Comparison of ENCODE assay signal across 9 cellular contexts in the genomic region with DNA sequence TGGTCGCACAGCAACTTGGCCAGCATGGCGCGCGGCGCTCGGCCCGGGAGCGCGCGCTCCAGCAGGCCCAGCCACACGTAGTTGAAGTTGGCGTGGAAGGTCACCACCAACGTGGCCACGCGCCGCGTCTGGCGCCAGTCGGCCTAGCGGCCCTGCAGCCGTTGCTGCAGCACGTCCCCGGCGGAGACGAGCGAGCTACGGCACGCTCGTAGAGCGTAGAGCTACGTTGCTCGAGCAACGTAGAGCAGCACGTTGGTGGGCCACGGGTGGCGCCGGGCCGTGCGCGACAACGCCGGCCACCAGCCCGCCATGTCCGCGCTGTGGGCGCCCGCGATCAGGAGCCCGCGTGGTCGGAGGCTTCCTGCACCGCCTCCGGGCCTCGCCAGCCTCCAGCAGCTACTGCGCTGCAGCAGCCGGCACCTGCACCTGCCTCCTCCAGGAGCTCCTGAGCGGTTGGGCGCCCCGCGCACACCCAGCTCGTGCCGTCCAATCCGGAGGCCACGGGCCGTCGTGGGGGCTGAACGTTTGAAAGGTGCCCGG. TPM values are rescaled to one million over a fixed set of nuclear protein-coding genes. Genes with fewer than 3 reads are reported as not detected.
DNase-seq lines count a peak whose midpoint lies in the region; ATAC-seq and TF ChIP-seq lines count a peak whose summit lies in the region.
"Had no signal": no experiment of that assay in that cellular context is flagged by ENCODE, and none has a peak within 500 bp of the region (broad histone marks: within the 10 kb centered on the region; RNA-seq: fewer than 3 reads in every experiment).

No MANE protein-coding gene starts in this region.

- ATAC-seq in WTC11 = peak; percentile 65

- H3F3A ChIP-seq in MM.1S (ENCODE audit: insufficient read depth, low read length) = no peaks in the 10 kb centered on the region

- H3K36me3 ChIP-seq in MM.1S (replicated peaks; ENCODE audit: insufficient read depth, low read length) (no peaks in the 10 kb centered on the region), mucosa of rectum (ENCODE audit: control insufficient read depth in 2 of 2, insufficient read depth in 2 of 2, low read length in 2 of 2) (no peaks in the 10 kb centered on the region)

- no peaks in the 10 kb centered on the region for H4K20me1 ChIP-seq in MM.1S (ENCODE audit: insufficient read depth, low read length)

- H3K27me3 Mint-ChIP-seq in WTC11 (ENCODE audit: low read depth) (no peaks in the 10 kb centered on the region), MCF 10A (ENCODE audit: insufficient read depth, unreplicated experiment) (no peaks in the 10 kb centered on the region)

- H3K27ac Mint-ChIP-seq in WTC11 (no peak overlapping the region), MCF 10A (ENCODE audit: low read depth, unreplicated experiment) (no peak overlapping the region)

- DNase-seq in MM.1S (peak; percentile 87), WTC11 (ENCODE audit: low spot score) (peak; percentile 64), MCF 10A (ENCODE audit: unreplicated experiment) (peak; percentile 47), SW 1271 (lab: John Stamatoyannopoulos, UW) (no peak), mesenteric fat pad (ENCODE audit: low spot score) (no peak)
- DNase-seq in stimulated activated CD8-positive, alpha-beta memory T cell treated with anti-CD3 and anti-CD28 coated beads, Interleukin-7, amount 100 ng/mL, for 48 hours (ENCODE audit: extremely low read depth in 1 of 2, low read depth in 1 of 2) = peak; percentile 53 to 59

- intact Hi-C loops in MCF 10A (cut with micrococcal nuclease) = no loop called here

- CTCF ChIA-PET in WTC11 (lab: Charles Lee) (interaction anchor here (1.0 to 1.2 kb wide), 2 partner anchors 26 to 302 kb away, joined by 3 read pairs; a partner anchor contains a TSS), MCF 10A (lab: Yijun Ruan, JAX) (no interaction called here)

- peak overlapping the region; percentile 49; the same call in 1 of the 2 replicates for H3K9ac ChIP-seq in MM.1S (ENCODE audit: low read length)
- peak overlapping the region; percentile 24 to 61 for H3K9ac ChIP-seq in mucosa of rectum (ENCODE audit: low read depth in 1 of 2, low read length in 2 of 2)

- peak overlapping the region; percentile 86 for H2AFZ ChIP-seq in MM.1S (ENCODE audit: low read length)

- H3K4me1 ChIP-seq in MM.1S (ENCODE audit: low read length) (no peaks in the 10 kb centered on the region), mucosa of rectum (ENCODE audit: control insufficient read depth in 2 of 2, insufficient read depth in 2 of 2, low read length in 2 of 2) (peaks cover 2% of the 10 kb centered on the region in 2 donors)

- H3K36me3 Mint-ChIP-seq in WTC11 (no peaks in the 10 kb centered on the region), MCF 10A (ENCODE audit: insufficient read depth, unreplicated experiment) (peaks cover 14% of the 10 kb centered on the region)

- POLR2A ChIA-PET in WTC11 (lab: Charles Lee) (no interaction called here), MCF 10A (lab: Yijun Ruan, JAX) (no interaction called here)

- no peaks in the 10 kb centered on the region for H3K27me3 ChIP-seq in MM.1S (replicated peaks; ENCODE audit: insufficient read depth, low read length)
- H3K27me3 ChIP-seq in mucosa of rectum (ENCODE audit: control insufficient read depth in 2 of 2, insufficient read depth in 2 of 2, low read length in 2 of 2) = no peaks in the 10 kb centered on the region

- H3K4me3 Mint-ChIP-seq in WTC11 (peak overlapping the region; percentile 57), MCF 10A (ENCODE audit: unreplicated experiment) (peak overlapping the region; percentile 69)

- H3K9me3 Mint-ChIP-seq in WTC11 (0 out of 2 replicates have a peak, but pooled peaks cover 3% of the 10 kb centered on the region), MCF 10A (ENCODE audit: unreplicated experiment) (no peaks in the 10 kb centered on the region)

- H3K9me3 ChIP-seq in MM.1S (replicated peaks; ENCODE audit: insufficient read depth, low read length) (no peaks in the 10 kb centered on the region), mucosa of rectum (ENCODE audit: control insufficient read depth in 2 of 2, low read length in 2 of 2) (no peaks in the 10 kb centered on the region)

- no peak for TF ChIP-seq CTCF in C4-2B (conservative IDR thresholded peaks at IDR 0.05)
- no peak for TF ChIP-seq CTCF in MM.1S (IDR thresholded peaks at IDR 0.05; ENCODE audit: low read length)
- no peak for TF ChIP-seq CTCF in WTC11 (IDR thresholded peaks at IDR 0.05)
- no peak for TF ChIP-seq CTCF in MCF 10A (IDR thresholded peaks at IDR 0.05; ENCODE audit: unreplicated experiment)

- no TSS peak for BruUV-seq in MCF 10A (replicated peaks; lab: Mats Ljungman, UMichigan)

- H3K4me3 ChIP-seq in MM.1S (ENCODE audit: low read length) (peak overlapping the region; percentile 77), mucosa of rectum (ENCODE audit: low read length in 2 of 2) (peak overlapping the region; percentile 60 to 76)

- peak overlapping the region; percentile 95 for H3K4me2 ChIP-seq in MM.1S (ENCODE audit: low read depth, low read length)

- H3K4me1 Mint-ChIP-seq in WTC11 (peaks cover 19% of the 10 kb centered on the region), MCF 10A (ENCODE audit: insufficient read depth, unreplicated experiment) (peaks cover 6% of the 10 kb centered on the region)

- no peaks in the 10 kb centered on the region for H3K9me2 ChIP-seq in MM.1S (replicated peaks; ENCODE audit: insufficient read depth, low read length)

- H3K27ac ChIP-seq in C4-2B (peak overlapping the region; percentile 82), MM.1S (ENCODE audit: low read length) (no peak overlapping the region), mucosa of rectum (ENCODE audit: low read depth in 2 of 2, low read length in 2 of 2) (peak overlapping the region in 1 of 2 donors; percentile 32)

- H3K79me2 ChIP-seq in MM.1S (ENCODE audit: low read length) = no peaks in the 10 kb centered on the region

TF ChIP-seq in WTC11, 78 proteins besides CTCF, POLR2A, EP300 and RAD21:
- no peak for TF ChIP-seq ELF4 (CRISPR knock-in tag; IDR thresholded peaks at IDR 0.05; ENCODE audit: low read depth)
- TF ChIP-seq, protein P1, sequence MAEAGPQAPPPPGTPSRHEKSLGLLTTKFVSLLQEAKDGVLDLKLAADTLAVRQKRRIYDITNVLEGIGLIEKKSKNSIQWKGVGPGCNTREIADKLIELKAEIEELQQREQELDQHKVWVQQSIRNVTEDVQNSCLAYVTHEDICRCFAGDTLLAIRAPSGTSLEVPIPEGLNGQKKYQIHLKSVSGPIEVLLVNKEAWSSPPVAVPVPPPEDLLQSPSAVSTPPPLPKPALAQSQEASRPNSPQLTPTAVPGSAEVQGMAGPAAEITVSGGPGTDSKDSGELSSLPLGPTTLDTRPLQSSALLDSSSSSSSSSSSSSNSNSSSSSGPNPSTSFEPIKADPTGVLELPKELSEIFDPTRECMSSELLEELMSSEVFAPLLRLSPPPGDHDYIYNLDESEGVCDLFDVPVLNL (CRISPR knock-in tag; IDR thresholded peaks at IDR 0.05; ENCODE audit: borderline replicate concordance, low read depth) = no peak
- TF ChIP-seq ZNF232 (CRISPR knock-in tag; IDR thresholded peaks at IDR 0.05) = no peak
- no peak for TF ChIP-seq NR1H2 (CRISPR knock-in tag; IDR thresholded peaks at IDR 0.05)
- TF ChIP-seq, protein P2, sequence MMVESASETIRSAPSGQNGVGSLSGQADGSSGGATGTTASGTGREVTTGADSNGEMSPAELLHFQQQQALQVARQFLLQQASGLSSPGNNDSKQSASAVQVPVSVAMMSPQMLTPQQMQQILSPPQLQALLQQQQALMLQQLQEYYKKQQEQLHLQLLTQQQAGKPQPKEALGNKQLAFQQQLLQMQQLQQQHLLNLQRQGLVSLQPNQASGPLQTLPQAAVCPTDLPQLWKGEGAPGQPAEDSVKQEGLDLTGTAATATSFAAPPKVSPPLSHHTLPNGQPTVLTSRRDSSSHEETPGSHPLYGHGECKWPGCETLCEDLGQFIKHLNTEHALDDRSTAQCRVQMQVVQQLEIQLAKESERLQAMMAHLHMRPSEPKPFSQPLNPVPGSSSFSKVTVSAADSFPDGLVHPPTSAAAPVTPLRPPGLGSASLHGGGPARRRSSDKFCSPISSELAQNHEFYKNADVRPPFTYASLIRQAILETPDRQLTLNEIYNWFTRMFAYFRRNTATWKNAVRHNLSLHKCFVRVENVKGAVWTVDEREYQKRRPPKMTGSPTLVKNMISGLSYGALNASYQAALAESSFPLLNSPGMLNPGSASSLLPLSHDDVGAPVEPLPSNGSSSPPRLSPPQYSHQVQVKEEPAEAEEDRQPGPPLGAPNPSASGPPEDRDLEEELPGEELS (CRISPR knock-in tag; IDR thresholded peaks at IDR 0.05) = no peak
- no peak for TF ChIP-seq ZNF416 (CRISPR knock-in tag; IDR thresholded peaks at IDR 0.05)

RNA-seq across cellular contexts. Expression of a gene that starts 13.4 kb away (rescaled TPM):
- 3.2 to 5.6 TPM (median 5.4 TPM) in 3 replicates for total RNA-seq in WTC11 (2021)
- 4.2 and 5.3 TPM in 2 replicates for total RNA-seq in MCF 10A (2022)
- total RNA-seq in mesenteric fat pad = 36.2 TPM

RNA-seq across cellular contexts. Expression of a gene that starts 14.6 kb away (rescaled TPM):
- 1.1 to 2.1 TPM (median 1.3 TPM) in 3 replicates for total RNA-seq in WTC11 (2021)
- not detected in 2 replicates for total RNA-seq in MCF 10A (2022)
- 1.9 TPM for total RNA-seq in mesenteric fat pad
- total RNA-seq: frontal cortex had no signal

RNA-seq across cellular contexts. Expression of a gene that starts 26.4 kb away (rescaled TPM):
- total RNA-seq in WTC11 (2021) (0.35 to 0.87 TPM (median 0.55 TPM) in 3 replicates), MCF 10A (2022) (0.44 and 0.76 TPM in 2 replicates), mesenteric fat pad (2.5 TPM)

Comparison
In these comparisons a context has a peak if more than half of its experiments do, and no peak if none do; other contexts are left out.
1. DNase-seq: peak in MM.1S (single experiment), WTC11 (single experiment), MCF 10A (single experiment) and stimulated activated CD8-positive, alpha-beta memory T cell treated with anti-CD3 and anti-CD28 coated beads, Interleukin-7, amount 100 ng/mL, for 48 hours (2 of 2); none in SW 1271 (0 of 2) and mesenteric fat pad (single experiment).